Comparison of ENCODE assay signal across 13 cellular contexts in the genomic region with DNA sequence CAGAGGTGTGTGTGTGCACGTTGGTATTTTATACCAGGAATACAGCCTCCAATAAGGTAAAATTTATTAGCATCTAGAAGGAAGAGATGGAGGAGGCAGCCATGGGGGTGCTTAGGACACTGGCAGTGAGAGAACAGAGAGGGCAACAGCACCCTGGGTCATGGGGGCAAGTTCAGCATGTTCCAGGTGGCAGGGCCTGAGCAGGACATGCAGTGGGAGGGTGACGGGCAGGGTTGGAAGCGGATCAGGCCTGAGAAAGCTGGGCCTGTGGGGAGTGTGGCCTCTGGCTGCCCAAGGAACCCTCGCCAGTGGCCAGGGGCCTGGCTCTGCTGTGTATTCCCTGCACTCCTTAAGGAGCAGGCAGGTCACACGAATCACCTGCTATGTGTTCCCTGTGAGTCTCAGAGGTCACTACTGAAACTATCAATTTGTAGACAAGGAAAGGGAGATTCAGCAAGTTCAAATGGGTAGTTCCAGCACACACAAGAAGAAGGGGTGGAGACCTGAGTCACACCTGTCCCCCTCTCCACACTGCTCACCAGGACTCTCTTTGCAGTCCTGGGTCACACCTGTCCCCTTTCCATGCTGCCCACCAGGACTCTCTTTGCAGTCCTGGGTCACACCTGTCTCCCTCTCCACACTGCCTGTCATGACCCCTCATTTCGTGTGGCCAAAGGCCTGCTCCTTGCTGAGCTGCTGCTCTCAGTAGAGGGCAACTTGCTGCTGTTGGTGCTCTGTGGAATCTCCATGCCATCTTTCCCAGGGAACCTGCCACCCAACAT.
"Had no signal": no experiment of that assay in that cellular context is flagged by ENCODE, and none has a peak within 500 bp of the region (broad histone marks: within the 10 kb centered on the region; RNA-seq: fewer than 3 reads in every experiment).

No MANE protein-coding gene starts in this region.

- H3K27ac ChIP-seq: brain microvascular endothelial cell, foreskin keratinocyte, left lung, prostate gland, right lobe of liver had no signal

- H3K9me3 ChIP-seq: left lung, prostate gland, right lobe of liver had no signal

- H3K4me3 ChIP-seq: left lung, prostate gland, right lobe of liver had no signal

- H3K27me3 ChIP-seq: brain microvascular endothelial cell, foreskin keratinocyte, right lobe of liver had no signal

- DNase-seq: activated CD4-positive, alpha-beta T cell treated with anti-CD3 and anti-CD28 coated beads, Interleukin-2, amount 50 U/mL, for 4 hours; activated naive CD8-positive, alpha-beta T cell treated with anti-CD3 and anti-CD28 coated beads for 36 hours; brain microvascular endothelial cell; foreskin keratinocyte; midbrain; naive thymus-derived CD4-positive, alpha-beta T cell; nucleus accumbens; right lobe of liver; stimulated activated CD4-positive, alpha-beta T cell treated with anti-CD3 and anti-CD28 coated beads, Interleukin-12 subunit alpha, Interleukin-12 subunit beta, amount 100 ng/mL, for 4 hours; stimulated activated CD4-positive, alpha-beta T cell treated with anti-CD3 and anti-CD28 coated beads, Interleukin-2, amount 100 ng/mL, for 48 hours; stimulated activated naive CD8-positive, alpha-beta T cell treated with anti-CD3 and anti-CD28 coated beads, Interleukin-15, Interleukin-2, amounts not matched to agents 100 U/mL and 50 U/mL, for 24 hours had no signal

- ATAC-seq: foreskin keratinocyte; left lung; naive thymus-derived CD4-positive, alpha-beta T cell; right lobe of liver; stimulated activated naive CD8-positive, alpha-beta T cell treated with anti-CD3 and anti-CD28 coated beads, Interleukin-15, Interleukin-2, amounts not matched to agents 100 U/mL and 50 U/mL, for 24 hours had no signal

- H3K36me3 ChIP-seq: brain microvascular endothelial cell, left lung, prostate gland, right lobe of liver had no signal

- H3K4me1 ChIP-seq: foreskin keratinocyte, left lung, prostate gland, right lobe of liver had no signal
